In genomic region chr3:196166741-196167140, GRCh38 we compare ENCODE assay signal across 14 cellular contexts. TPM values are rescaled to one million over a fixed set of nuclear protein-coding genes. Genes with fewer than 3 reads are reported as not detected.
DNase-seq lines count a peak whose midpoint lies in the region; ATAC-seq and TF ChIP-seq lines count a peak whose summit lies in the region.
"Had no signal": no experiment of that assay in that cellular context is flagged by ENCODE, and none has a peak within 500 bp of the region (broad histone marks: within the 10 kb centered on the region; RNA-seq: fewer than 3 reads in every experiment).

No MANE protein-coding gene starts in this region.

- H3K36me3 Mint-ChIP-seq in activated CD4-positive, alpha-beta T cell treated with anti-CD3 and anti-CD28 coated beads for 36 hours (ENCODE audit: low read depth): no peaks in the 10 kb centered on the region
- H3K36me3 Mint-ChIP-seq in activated naive CD4-positive, alpha-beta T cell treated with anti-CD3 and anti-CD28 coated beads for 36 hours (ENCODE audit: low read depth): no peaks in the 10 kb centered on the region
- no peaks in the 10 kb centered on the region for H3K36me3 Mint-ChIP-seq in activated naive CD4-positive, alpha-beta T cell treated with anti-CD3 and anti-CD28 coated beads, Interleukin-2, amount 10 ng/mL, durations not matched to agents 7 days and 5 days
- H3K36me3 Mint-ChIP-seq in CD14-positive monocyte: no peaks in the 10 kb centered on the region

- POLR2A ChIA-PET in activated CD4-positive, alpha-beta T cell treated with anti-CD3 and anti-CD28 coated beads for 36 hours (lab: Charles Lee): no interaction called here

- intact Hi-C loops in activated CD4-positive, alpha-beta T cell treated with anti-CD3 and anti-CD28 coated beads for 36 hours (cut with DNase I, micrococcal nuclease): loop anchor here in 1 of 2 experiments (1.0 kb wide), 1 partner anchor 13 kb away; no protein-coding TSS in a partner anchor
- intact Hi-C loops in activated naive CD4-positive, alpha-beta T cell treated with anti-CD3 and anti-CD28 coated beads for 36 hours (cut with micrococcal nuclease): loop anchor here (1.0 kb wide), 1 partner anchor 13 kb away; no protein-coding TSS in a partner anchor
- intact Hi-C loops in CD14-positive monocyte (cut with micrococcal nuclease): no loop called here

- peak; percentile 95 for ATAC-seq in activated CD4-positive, alpha-beta T cell treated with anti-CD3 and anti-CD28 coated beads for 36 hours
- ATAC-seq in GM19328 (IDR thresholded peaks at IDR 0.05; ENCODE audit: unreplicated experiment): no peak
- ATAC-seq: A549 had no signal

- CTCF ChIA-PET in activated CD4-positive, alpha-beta T cell treated with anti-CD3 and anti-CD28 coated beads for 36 hours (lab: Charles Lee): interaction anchor here (1.4 kb wide), 1 partner anchor 93 kb away, joined by 3 read pairs; no protein-coding TSS in a partner anchor
- CTCF ChIA-PET in activated naive CD4-positive, alpha-beta T cell treated with anti-CD3 and anti-CD28 coated beads for 36 hours (lab: Charles Lee): interaction anchor here (0.9 to 1.1 kb wide), 2 partner anchors 93 to 141 kb away, joined by 3 read pairs; no protein-coding TSS in a partner anchor
- CTCF ChIA-PET in activated naive CD4-positive, alpha-beta T cell treated with anti-CD3 and anti-CD28 coated beads, Interleukin-2, amount 10 ng/mL, durations not matched to agents 7 days and 5 days (lab: Charles Lee): no interaction called here

- H3K27ac Mint-ChIP-seq in activated CD4-positive, alpha-beta T cell treated with anti-CD3 and anti-CD28 coated beads for 36 hours: peak overlapping the region; percentile 60
- H3K27ac Mint-ChIP-seq in activated naive CD4-positive, alpha-beta T cell treated with anti-CD3 and anti-CD28 coated beads for 36 hours: peak overlapping the region; percentile 11
- H3K27ac Mint-ChIP-seq in activated naive CD4-positive, alpha-beta T cell treated with anti-CD3 and anti-CD28 coated beads, Interleukin-2, amount 10 ng/mL, durations not matched to agents 7 days and 5 days: no peak overlapping the region
- peak overlapping the region in 3 of 7 donors; percentile 57 to 88 (median 79) for H3K27ac Mint-ChIP-seq in CD14-positive monocyte

- H3K9me3 Mint-ChIP-seq in activated CD4-positive, alpha-beta T cell treated with anti-CD3 and anti-CD28 coated beads for 36 hours (ENCODE audit: low read depth): no peaks in the 10 kb centered on the region
- no peaks in the 10 kb centered on the region for H3K9me3 Mint-ChIP-seq in activated naive CD4-positive, alpha-beta T cell treated with anti-CD3 and anti-CD28 coated beads for 36 hours
- no peaks in the 10 kb centered on the region for H3K9me3 Mint-ChIP-seq in activated naive CD4-positive, alpha-beta T cell treated with anti-CD3 and anti-CD28 coated beads, Interleukin-2, amount 10 ng/mL, durations not matched to agents 7 days and 5 days
- H3K9me3 Mint-ChIP-seq in CD14-positive monocyte: peaks cover 0 to 2% (median 0%) of the 10 kb centered on the region in 7 donors

- H3K4me1 Mint-ChIP-seq in activated CD4-positive, alpha-beta T cell treated with anti-CD3 and anti-CD28 coated beads for 36 hours: peaks cover 14% of the 10 kb centered on the region
- peaks cover 11% of the 10 kb centered on the region for H3K4me1 Mint-ChIP-seq in activated naive CD4-positive, alpha-beta T cell treated with anti-CD3 and anti-CD28 coated beads for 36 hours (ENCODE audit: low read depth)
- H3K4me1 Mint-ChIP-seq in activated naive CD4-positive, alpha-beta T cell treated with anti-CD3 and anti-CD28 coated beads, Interleukin-2, amount 10 ng/mL, durations not matched to agents 7 days and 5 days: peaks cover 2% of the 10 kb centered on the region
- H3K4me1 Mint-ChIP-seq in CD14-positive monocyte: peaks cover 21% of the 10 kb centered on the region

- no peaks in the 10 kb centered on the region for H3K27me3 Mint-ChIP-seq in activated CD4-positive, alpha-beta T cell treated with anti-CD3 and anti-CD28 coated beads for 36 hours
- no peaks in the 10 kb centered on the region for H3K27me3 Mint-ChIP-seq in activated naive CD4-positive, alpha-beta T cell treated with anti-CD3 and anti-CD28 coated beads for 36 hours (ENCODE audit: low read depth)
- H3K27me3 Mint-ChIP-seq in activated naive CD4-positive, alpha-beta T cell treated with anti-CD3 and anti-CD28 coated beads, Interleukin-2, amount 10 ng/mL, durations not matched to agents 7 days and 5 days: no peaks in the 10 kb centered on the region
- H3K27me3 Mint-ChIP-seq in CD14-positive monocyte (ENCODE audit: low read depth in 3 of 3): peaks cover 0 to 3% (median 0%) of the 10 kb centered on the region in 3 donors

- TF ChIP-seq CTCF in CD14-positive monocyte (IDR thresholded peaks at IDR 0.05): no peak

- peak; percentile 71 for DNase-seq in activated CD4-positive, alpha-beta T cell treated with anti-CD3 and anti-CD28 coated beads for 36 hours
- no peak for DNase-seq in activated CD4-positive, alpha-beta T cell treated with anti-CD3 and anti-CD28 coated beads, Interleukin-2, amount 50 U/mL, for 1 hour
- DNase-seq in activated naive CD4-positive, alpha-beta T cell treated with anti-CD3 and anti-CD28 coated beads for 36 hours: peak; percentile 52
- no peak for DNase-seq in activated naive CD4-positive, alpha-beta T cell treated with anti-CD3 and anti-CD28 coated beads, Interleukin-2, amount 10 ng/mL, durations not matched to agents 7 days and 5 days
- peak; percentile 49 to 55 for DNase-seq in activated T-cell treated with anti-CD3 and anti-CD28 coated beads, Interleukin-2, amount 50 U/mL, for 48 hours
- peak; percentile 62 for DNase-seq in stimulated activated CD8-positive, alpha-beta memory T cell treated with anti-CD3 and anti-CD28 coated beads, Interleukin-4, amount 100 ng/mL, for 48 hours
- DNase-seq in CD14-positive monocyte (ENCODE audit: low spot score): no peak
- DNase-seq: Caco-2, NCI-H1092, NCI-H345, NCI-H526 treated with DMSO at 0.1 percent for 48 hours had no signal

- no peak overlapping the region for H3K4me3 Mint-ChIP-seq in activated CD4-positive, alpha-beta T cell treated with anti-CD3 and anti-CD28 coated beads for 36 hours
- H3K4me3 Mint-ChIP-seq in activated naive CD4-positive, alpha-beta T cell treated with anti-CD3 and anti-CD28 coated beads for 36 hours: no peak overlapping the region
- H3K4me3 Mint-ChIP-seq in activated naive CD4-positive, alpha-beta T cell treated with anti-CD3 and anti-CD28 coated beads, Interleukin-2, amount 10 ng/mL, durations not matched to agents 7 days and 5 days: no peak overlapping the region
- no peak overlapping the region for H3K4me3 Mint-ChIP-seq in CD14-positive monocyte

RNA-seq across cellular contexts. Expression of gene ZDHHC19, which starts 44.5 kb away (rescaled TPM):
- total RNA-seq in activated CD4-positive, alpha-beta T cell treated with anti-CD3 and anti-CD28 coated beads for 36 hours: not detected
- total RNA-seq in activated naive CD4-positive, alpha-beta T cell treated with anti-CD3 and anti-CD28 coated beads for 36 hours: not detected
- not detected for polyA plus RNA-seq in CD14-positive monocyte
- total RNA-seq: Caco-2, OCI-LY7 had no signal

RNA-seq across cellular contexts. Expression of gene SLC51A, which starts 49.6 kb away (rescaled TPM):
- total RNA-seq in activated CD4-positive, alpha-beta T cell treated with anti-CD3 and anti-CD28 coated beads for 36 hours: not detected
- total RNA-seq in activated naive CD4-positive, alpha-beta T cell treated with anti-CD3 and anti-CD28 coated beads for 36 hours: not detected
- 1 to 10 TPM in 1 of 2 donors, under 1 TPM in 1; 0.37 to 1.1 TPM for polyA plus RNA-seq in CD14-positive monocyte
- total RNA-seq: Caco-2, OCI-LY7 had no signal
- polyA plus RNA-seq: A549 had no signal

Comparison
In these comparisons a context has a peak if more than half of its experiments do, and no peak if none do; other contexts are left out.
1. DNase-seq: peak in activated CD4-positive, alpha-beta T cell treated with anti-CD3 and anti-CD28 coated beads for 36 hours (single experiment), activated naive CD4-positive, alpha-beta T cell treated with anti-CD3 and anti-CD28 coated beads for 36 hours (single experiment), activated T-cell treated with anti-CD3 and anti-CD28 coated beads, Interleukin-2, amount 50 U/mL, for 48 hours (2 of 2) and stimulated activated CD8-positive, alpha-beta memory T cell treated with anti-CD3 and anti-CD28 coated beads, Interleukin-4, amount 100 ng/mL, for 48 hours (single experiment); none in activated CD4-positive, alpha-beta T cell treated with anti-CD3 and anti-CD28 coated beads, Interleukin-2, amount 50 U/mL, for 1 hour (single experiment), activated naive CD4-positive, alpha-beta T cell treated with anti-CD3 and anti-CD28 coated beads, Interleukin-2, amount 10 ng/mL, durations not matched to agents 7 days and 5 days (single experiment) and CD14-positive monocyte (single experiment).